In genomic region chr10:810351-810846, GRCh38 we compare ENCODE assay signal across 1 cellular context.
TF ChIP-seq lines count a peak whose summit lies in the region.

No MANE protein-coding gene starts in this region.

TF ChIP-seq in GM23338, 12 proteins besides CTCF, POLR2A, EP300 and RAD21 (continued from another document):
- TF ChIP-seq ZNF462 (CRISPR knock-in tag; IDR thresholded peaks at IDR 0.05) (no peak), CREB1 (CRISPR knock-in tag; IDR thresholded peaks at IDR 0.05; ENCODE audit: low read depth) (no peak), REST (IDR thresholded peaks at IDR 0.05; ENCODE audit: unreplicated experiment) (no peak), NANOG (IDR thresholded peaks at IDR 0.05; ENCODE audit: borderline replicate concordance) (no peak), EZH2 (IDR thresholded peaks at IDR 0.05; ENCODE audit: low read depth, unreplicated experiment) (no peak), ZNF114 (CRISPR knock-in tag; IDR thresholded peaks at IDR 0.05) (no peak), POLR2AphosphoS5 (IDR thresholded peaks at IDR 0.05; ENCODE audit: low read depth) (no peak), JUNB (IDR thresholded peaks at IDR 0.05; ENCODE audit: unreplicated experiment) (no peak), ETS1 (IDR thresholded peaks at IDR 0.05) (no peak), EZH2phosphoT487 (IDR thresholded peaks at IDR 0.05; ENCODE audit: unreplicated experiment) (no peak), ZNF331 (CRISPR knock-in tag; IDR thresholded peaks at IDR 0.05; ENCODE audit: low read depth) (no peak)
TF ChIP-seq in GM23338: peak in this region for 0.
